Comparison of ENCODE assay signal across 9 cellular contexts in the genomic region with DNA sequence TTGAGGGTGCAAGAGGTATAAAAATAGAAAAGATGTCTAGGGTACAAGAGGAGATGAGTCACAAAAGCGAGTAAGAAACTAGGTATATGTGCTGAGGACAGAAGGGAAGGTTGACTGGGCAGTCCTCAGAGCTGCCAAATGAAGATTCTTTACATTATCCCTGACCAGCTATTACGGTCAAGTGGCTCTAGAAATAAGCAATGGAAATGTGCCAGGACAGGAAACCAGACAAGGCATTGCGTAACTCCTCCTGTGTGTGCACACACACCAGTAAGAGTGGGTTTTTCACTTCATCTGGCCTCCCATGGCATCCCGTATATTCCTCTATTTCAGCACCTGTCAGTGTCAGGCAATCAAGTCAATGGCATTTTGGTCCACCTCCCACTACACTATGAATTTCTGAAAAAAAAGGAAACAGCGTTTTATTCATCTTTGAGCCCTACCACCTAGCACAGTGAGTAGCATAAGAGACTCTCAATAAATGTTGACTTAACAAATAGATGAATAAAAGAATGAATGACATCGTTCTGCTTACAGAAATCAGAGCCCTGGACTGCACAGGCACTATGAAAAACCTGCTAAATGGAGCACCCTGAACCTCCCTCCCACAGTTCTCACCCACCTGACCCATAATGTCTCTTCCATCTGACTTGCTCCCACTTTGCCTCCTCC.
A peak's percentile ranks its signal among the peaks of the same experiment; 100 is the strongest.
DNase-seq lines count a peak whose midpoint lies in the region; ATAC-seq and TF ChIP-seq lines count a peak whose summit lies in the region.
"Had no signal": no experiment of that assay in that cellular context is flagged by ENCODE, and none has a peak within 500 bp of the region (broad histone marks: within the 10 kb centered on the region; RNA-seq: fewer than 3 reads in every experiment).

No MANE protein-coding gene starts in this region.

- DNase-seq in HT-29 (ENCODE audit: low spot score) = peak; percentile 67
- DNase-seq in NCI-H774 (lab: John Stamatoyannopoulos, UW) = peak; percentile 90
- peak; percentile 65 to 72 for DNase-seq in fibroblast of lung (ENCODE audit: low read depth in 2 of 2)
- DNase-seq in sciatic nerve (ENCODE audit: low spot score) = no peak
- DNase-seq: activated CD4-positive, alpha-beta T cell treated with anti-CD3 and anti-CD28 coated beads, Interleukin-2, amount 10 ng/mL, durations not matched to agents 24 days and 14 days had no signal

- H3K4me2 ChIP-seq in fibroblast of lung (ENCODE audit: extremely low read depth, insufficient read depth, low read length) = no peak overlapping the region

- H3K27me3 ChIP-seq in fibroblast of lung (ENCODE audit: control insufficient read depth, insufficient read depth, low read length) = peaks cover under 1% of the 10 kb centered on the region
- H3K27me3 ChIP-seq: breast epithelium had no signal

- no peaks in the 10 kb centered on the region for H3K9me3 ChIP-seq in fibroblast of lung (ENCODE audit: control insufficient read depth, insufficient read depth, low read depth, low read length)
- H3K9me3 ChIP-seq: breast epithelium had no signal

- no peaks in the 10 kb centered on the region for H4K20me1 ChIP-seq in fibroblast of lung (ENCODE audit: control insufficient read depth, extremely low read depth, insufficient read depth, low read length)

- H3K79me2 ChIP-seq in fibroblast of lung (ENCODE audit: control insufficient read depth, insufficient read depth, low read length) = no peaks in the 10 kb centered on the region

- no peak overlapping the region for H2AFZ ChIP-seq in fibroblast of lung (ENCODE audit: low read length)

- H3K36me3 ChIP-seq in fibroblast of lung (ENCODE audit: control insufficient read depth, insufficient read depth, low read length) = no peaks in the 10 kb centered on the region
- H3K36me3 ChIP-seq: breast epithelium had no signal

- no peak overlapping the region for H3K27ac ChIP-seq in fibroblast of lung (ENCODE audit: insufficient read depth, low read length)
- H3K27ac ChIP-seq: breast epithelium had no signal

- peak; percentile 41 for ATAC-seq in sciatic nerve
- ATAC-seq in HG03135 (IDR thresholded peaks at IDR 0.05; ENCODE audit: unreplicated experiment) = no peak
- ATAC-seq in GM21526 (IDR thresholded peaks at IDR 0.05; ENCODE audit: low FRiP score, unreplicated experiment) = no peak
- ATAC-seq in GM19467 (IDR thresholded peaks at IDR 0.05; ENCODE audit: unreplicated experiment) = no peak

- no peak overlapping the region for H3K4me3 ChIP-seq in fibroblast of lung (replicated peaks in 1 of 4; ENCODE audit: control extremely low read depth in 1 of 4, insufficient read depth in 1 of 4, low read depth in 3 of 4, low read length in 4 of 4)
- H3K4me3 ChIP-seq: breast epithelium had no signal

- H3K9ac ChIP-seq in fibroblast of lung (ENCODE audit: insufficient read depth, low read length) = no peak overlapping the region

- intact Hi-C loops in sciatic nerve (cut with DNase I) = no loop called here

- H3K4me1 ChIP-seq in fibroblast of lung (ENCODE audit: control insufficient read depth, extremely low read depth, insufficient read depth, low read length) = no peaks in the 10 kb centered on the region
- H3K4me1 ChIP-seq: breast epithelium had no signal

- no peak for TF ChIP-seq CTCF in fibroblast of lung (conservative IDR thresholded peaks at IDR 0.05 in 1 of 2, IDR thresholded peaks at IDR 0.05 in 1 of 2; ENCODE audit: low read depth in 1 of 2, low read length in 2 of 2)
